In genomic region chr6:42264146-42264851, GRCh38 we compare ENCODE assay signal across 16 cellular contexts. TPM values are rescaled to one million over a fixed set of nuclear protein-coding genes. Genes with fewer than 3 reads are reported as not detected.
A peak's percentile ranks its signal among the peaks of the same experiment; 100 is the strongest.
DNase-seq lines count a peak whose midpoint lies in the region; ATAC-seq and TF ChIP-seq lines count a peak whose summit lies in the region.
"Had no signal": no experiment of that assay in that cellular context is flagged by ENCODE, and none has a peak within 500 bp of the region (broad histone marks: within the 10 kb centered on the region; RNA-seq: fewer than 3 reads in every experiment).

No MANE protein-coding gene starts in this region.

- TF ChIP-seq CTCF in RWPE1 (conservative IDR thresholded peaks at IDR 0.05; ENCODE audit: low read depth) (no peak), sigmoid colon (IDR thresholded peaks at IDR 0.05) (no peak)

- no peaks in the 10 kb centered on the region for H3K9me3 ChIP-seq in sigmoid colon
- H3K9me3 ChIP-seq: BE2C, Caco-2, HAP-1 had no signal

- no peak overlapping the region for H3K18ac ChIP-seq in mesendoderm (ENCODE audit: low read length)

- no peak overlapping the region for H4K5ac ChIP-seq in mesendoderm (ENCODE audit: low read length)

- intact Hi-C loops in Right ventricle myocardium superior (cut with DNase I) (loop anchor here (5.0 kb wide), 2 partner anchors 268 to 283 kb away; no protein-coding TSS in a partner anchor), cardiac septum (cut with DNase I) (loop anchor here (5.0 kb wide), 2 partner anchors 188 to 283 kb away; partner anchors contain the start of gene TRERF1), sigmoid colon (cut with DNase I) (loop anchor here (5.0 kb wide), 2 partner anchors 188 to 268 kb away; partner anchors contain the start of gene TRERF1)

- TF ChIP-seq POLR2A in sigmoid colon (IDR thresholded peaks at IDR 0.05) = no peak

- POLR2A ChIA-PET in RWPE1 (lab: Yijun Ruan, JAX; ENCODE audit: low non-redundant PET) = interaction anchor here (0.6 kb wide), 1 partner anchor 37 kb away, joined by 3 read pairs; no protein-coding TSS in a partner anchor

- H3K4me1 ChIP-seq in sigmoid colon = peaks cover 0 to 24% (median 6%) of the 10 kb centered on the region in 4 donors
- H3K4me1 ChIP-seq in mesendoderm (ENCODE audit: control insufficient read depth, low read depth, low read length) = peaks cover 3% of the 10 kb centered on the region
- H3K4me1 ChIP-seq: HAP-1 had no signal

- no peak overlapping the region for H3K4me2 ChIP-seq in mesendoderm (ENCODE audit: low read length)

- no peak overlapping the region for H2BK120ac ChIP-seq in mesendoderm (ENCODE audit: low read depth, low read length)

- DNase-seq in Right ventricle myocardium superior (no peak), cardiac septum (ENCODE audit: low spot score) (no peak), RWPE1 (ENCODE audit: low spot score) (no peak), myocyte (ENCODE audit: low read depth) (peak; percentile 24), sigmoid colon (peak; percentile 62), COLO668 (lab: John Stamatoyannopoulos, UW; ENCODE audit: unreplicated experiment) (no peak), mesendoderm (no peak)
- DNase-seq: BE2C; Caco-2; CD8-positive, alpha-beta T cell; DND-41; GDM1; HFFc6 had no signal

- CTCF ChIA-PET in RWPE1 (lab: Yijun Ruan, JAX) = interaction anchor here (0.6 to 0.8 kb wide), 3 partner anchors 267 to 284 kb away, joined by 3 to 4 read pairs (median 4); no protein-coding TSS in a partner anchor

- no peak overlapping the region for H2AK5ac ChIP-seq in mesendoderm (ENCODE audit: low read length)

- no peak overlapping the region for H2BK5ac ChIP-seq in mesendoderm (ENCODE audit: low read length)

- no peaks in the 10 kb centered on the region for H3K79me1 ChIP-seq in mesendoderm (ENCODE audit: low read length)

- ATAC-seq in Right ventricle myocardium superior (ENCODE audit: poor library complexity) (peak; percentile 13), GM19324 (IDR thresholded peaks at IDR 0.05; ENCODE audit: low FRiP score, unreplicated experiment) (no peak)
- ATAC-seq: CD8-positive, alpha-beta T cell had no signal

- H3K4me3 ChIP-seq in sigmoid colon (no peak overlapping the region), mesendoderm (ENCODE audit: low read length) (no peak overlapping the region)
- H3K4me3 ChIP-seq: HAP-1 had no signal

- no peak overlapping the region for H3K23ac ChIP-seq in mesendoderm (ENCODE audit: low read length)

- no peak overlapping the region for H3K56ac ChIP-seq in mesendoderm (ENCODE audit: low read length)

- peaks cover 0 to 21% (median 4%) of the 10 kb centered on the region in 4 donors for H3K36me3 ChIP-seq in sigmoid colon
- H3K36me3 ChIP-seq in mesendoderm (ENCODE audit: control insufficient read depth, insufficient read depth, low read length) = no peaks in the 10 kb centered on the region

- TF ChIP-seq EP300 in sigmoid colon (IDR thresholded peaks at IDR 0.05) = no peak

- H2BK15ac ChIP-seq in mesendoderm (replicated peaks; ENCODE audit: low read depth) = no peak overlapping the region

- H4K8ac ChIP-seq in mesendoderm (ENCODE audit: low read depth, low read length) = no peak overlapping the region

- H3K27ac ChIP-seq in RWPE1 = peak overlapping the region; percentile 65
- H3K27ac ChIP-seq in sigmoid colon = no peak overlapping the region
- no peak overlapping the region for H3K27ac ChIP-seq in mesendoderm (ENCODE audit: low read depth, low read length)
- H3K27ac ChIP-seq: C4-2B had no signal

- no peak overlapping the region for H3K4ac ChIP-seq in mesendoderm (ENCODE audit: low read depth, low read length)

- no peaks in the 10 kb centered on the region for H3K27me3 ChIP-seq in sigmoid colon
- no peaks in the 10 kb centered on the region for H3K27me3 ChIP-seq in mesendoderm (ENCODE audit: insufficient read depth, low read length, poor library complexity)
- H3K27me3 ChIP-seq: BE2C had no signal

- H3K9ac ChIP-seq in mesendoderm (ENCODE audit: low read length) = no peak overlapping the region

- no peaks in the 10 kb centered on the region for H3K79me2 ChIP-seq in mesendoderm (ENCODE audit: control insufficient read depth, insufficient read depth, low read length)

- WGBS in sigmoid colon, 2 donors = 76 to 79% methylated on average over 10 of the region's 10 CpGs
- no CpG with 5 or more reads among the region's 10 CpGs for WGBS in mesendoderm (ENCODE audit: extremely low coverage, insufficient coverage, low lambda C conversion rate)

RNA-seq across cellular contexts. Expression of gene MRPS10, which starts 46.6 kb away (rescaled TPM):
- total RNA-seq in Right ventricle myocardium superior (57.0 TPM), cardiac septum (54.9 TPM), myocyte (73.5 and 102 TPM in 2 replicates), sigmoid colon (10 to 100 TPM; 27.7 to 35.2 (median 32.8) TPM)
- polyA plus RNA-seq in myocyte (2012) = 36.6 TPM
- polyA plus RNA-seq in sigmoid colon = 10 to 100 TPM; 28.8 to 41.4 (median 33.0) TPM
- 34.9 TPM for polyA plus RNA-seq in mesendoderm (2013, experiment 1 of 2)
- polyA plus RNA-seq in mesendoderm (2013, experiment 2 of 2) = 36.3 TPM

Comparison
In these comparisons a context has a peak if more than half of its experiments do, and no peak if none do; other contexts are left out.
1. DNase-seq: peak in myocyte (single experiment) and sigmoid colon (single experiment); none in Right ventricle myocardium superior (single experiment), cardiac septum (single experiment), RWPE1 (single experiment), COLO668 (single experiment) and mesendoderm (single experiment).